ENCODE assay signal across 15 cellular contexts in the genomic region with DNA sequence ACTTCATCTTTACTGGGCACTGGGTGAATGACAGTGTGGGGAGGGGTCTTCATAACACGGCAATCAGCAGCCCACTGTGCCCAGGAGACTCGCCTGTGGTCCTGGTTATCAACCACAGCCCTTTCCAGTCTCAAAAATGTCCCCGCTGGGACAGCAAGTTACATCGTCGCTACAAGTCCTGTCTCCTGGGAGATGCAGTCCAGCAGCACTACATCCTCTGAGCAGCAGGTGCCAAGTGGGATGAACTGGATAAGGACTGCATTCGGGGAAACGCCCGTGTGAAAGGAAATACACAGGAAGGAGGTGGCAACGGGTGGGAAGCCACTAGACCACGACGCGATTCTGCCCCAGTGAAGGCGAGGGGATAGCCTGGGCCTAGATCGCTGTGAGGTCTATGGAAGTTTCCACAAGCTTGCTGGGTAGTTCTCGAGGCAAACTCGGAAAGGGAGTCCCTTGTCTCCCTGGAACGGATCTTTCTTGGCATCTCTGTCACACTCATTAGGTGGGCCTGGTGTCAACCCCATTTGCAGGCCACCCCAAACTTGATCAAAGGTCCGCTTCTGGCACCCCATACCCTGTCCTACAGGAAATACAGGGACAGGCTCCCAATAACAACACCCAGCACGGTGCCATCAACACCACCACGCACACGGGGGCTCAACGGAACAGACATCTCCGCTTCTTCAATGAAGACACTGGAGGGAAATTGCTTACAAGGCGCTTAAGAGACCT. TPM values are rescaled to one million over a fixed set of nuclear protein-coding genes. Genes with fewer than 3 reads are reported as not detected.
A peak's percentile ranks its signal among the peaks of the same experiment; 100 is the strongest.
DNase-seq lines count a peak whose midpoint lies in the region; ATAC-seq and TF ChIP-seq lines count a peak whose summit lies in the region.
"Had no signal": no experiment of that assay in that cellular context is flagged by ENCODE, and none has a peak within 500 bp of the region (broad histone marks: within the 10 kb centered on the region; RNA-seq: fewer than 3 reads in every experiment).

No MANE protein-coding gene starts in this region.

- peaks cover 43% of the 10 kb centered on the region for H3K4me1 ChIP-seq in CD4-positive, alpha-beta memory T cell (ENCODE audit: insufficient read depth, low read length)
- peaks cover 25 to 37% of the 10 kb centered on the region in 2 experiments for H3K4me1 ChIP-seq in neutrophil (ENCODE audit: control insufficient read depth in 1 of 2, insufficient read depth in 1 of 2, low read depth in 1 of 2, low read length in 1 of 2)

- H3K4me3 Mint-ChIP-seq in CD4-positive, alpha-beta memory T cell: peak overlapping the region; percentile 59 to 89 (median 72)
- H3K4me3 Mint-ChIP-seq in activated naive CD8-positive, alpha-beta T cell treated with anti-CD3 and anti-CD28 coated beads, Interleukin-2, amount 50 U/mL, for 24 hours: peak overlapping the region; percentile 48

- no peaks in the 10 kb centered on the region for H3K36me3 Mint-ChIP-seq in CD4-positive, alpha-beta memory T cell
- H3K36me3 Mint-ChIP-seq in activated naive CD8-positive, alpha-beta T cell treated with anti-CD3 and anti-CD28 coated beads, Interleukin-2, amount 50 U/mL, for 24 hours (ENCODE audit: low read depth): no peaks in the 10 kb centered on the region

- TF ChIP-seq CTCF in neutrophil (IDR thresholded peaks at IDR 0.05) (no peak), GM10248 (IDR thresholded peaks at IDR 0.05; ENCODE audit: control extremely low read depth, extremely low read depth, low read depth, missing control alignments) (no peak)

- H3K36me3 ChIP-seq in CD4-positive, alpha-beta memory T cell (ENCODE audit: insufficient read depth, low read length): no peaks in the 10 kb centered on the region
- H3K36me3 ChIP-seq in neutrophil: no peaks in the 10 kb centered on the region

- H3K27me3 ChIP-seq in CD4-positive, alpha-beta memory T cell (ENCODE audit: insufficient read depth, low read length): peaks cover 4% of the 10 kb centered on the region
- peaks cover 22% of the 10 kb centered on the region for H3K27me3 ChIP-seq in neutrophil

- DNase-seq in CD4-positive, alpha-beta memory T cell: peak in 1 of 5 donors; percentile 4
- DNase-seq in KBM-7: peak; percentile 3
- DNase-seq in activated naive CD8-positive, alpha-beta T cell treated with anti-CD3 and anti-CD28 coated beads, Interleukin-2, amount 50 U/mL, for 24 hours: no peak
- no peak for DNase-seq in KG1 (lab: John Stamatoyannopoulos, UW)
- no peak for DNase-seq in NCI-H510A (lab: John Stamatoyannopoulos, UW)
- no peak for DNase-seq in GM10248 (ENCODE audit: extremely low spot score)
- DNase-seq: activated CD4-positive, CD25-positive, alpha-beta regulatory T cell treated with anti-CD3 and anti-CD28 coated beads, Interleukin-2, amount 50 U/mL, for 72 hours; DMS 273 treated with DMSO at 0.1 percent for 48 hours; NCI-H2029; stimulated activated CD4-positive, alpha-beta T cell treated with anti-CD3 and anti-CD28 coated beads, Interleukin-12 subunit alpha, Interleukin-12 subunit beta, amount 100 ng/mL, for 4 hours had no signal

- H3K4me3 ChIP-seq in CD4-positive, alpha-beta memory T cell (ENCODE audit: low read length in 2 of 2): no peak overlapping the region
- no peak overlapping the region for H3K4me3 ChIP-seq in neutrophil (ENCODE audit: low read depth in 1 of 2, low read length in 1 of 2)

- H3K27me3 Mint-ChIP-seq in CD4-positive, alpha-beta memory T cell: peaks cover 8 to 11% of the 10 kb centered on the region in 2 donors
- H3K27me3 Mint-ChIP-seq in activated naive CD8-positive, alpha-beta T cell treated with anti-CD3 and anti-CD28 coated beads, Interleukin-2, amount 50 U/mL, for 24 hours: peaks cover 8% of the 10 kb centered on the region

- peaks cover 14 to 29% (median 21%) of the 10 kb centered on the region in 4 donors for H3K4me1 Mint-ChIP-seq in CD4-positive, alpha-beta memory T cell
- H3K4me1 Mint-ChIP-seq in activated naive CD8-positive, alpha-beta T cell treated with anti-CD3 and anti-CD28 coated beads, Interleukin-2, amount 50 U/mL, for 24 hours: peaks cover 35% of the 10 kb centered on the region

- intact Hi-C loops in CD4-positive, alpha-beta memory T cell (cut with micrococcal nuclease): loop anchor here (10.0 kb wide), 1 partner anchor 51 kb away; no protein-coding TSS in a partner anchor

- no peaks in the 10 kb centered on the region for H3K9me3 ChIP-seq in CD4-positive, alpha-beta memory T cell (ENCODE audit: control insufficient read depth in 1 of 2, low read length in 2 of 2)
- H3K9me3 ChIP-seq in neutrophil: no peaks in the 10 kb centered on the region

- no peak overlapping the region for H3K27ac ChIP-seq in CD4-positive, alpha-beta memory T cell (ENCODE audit: low read depth, low read length)
- peak overlapping the region; percentile 43 for H3K27ac ChIP-seq in neutrophil

- peak overlapping the region in 6 of 7 donors; percentile 9 to 85 (median 50) for H3K27ac Mint-ChIP-seq in CD4-positive, alpha-beta memory T cell
- peak overlapping the region; percentile 76 for H3K27ac Mint-ChIP-seq in activated naive CD8-positive, alpha-beta T cell treated with anti-CD3 and anti-CD28 coated beads, Interleukin-2, amount 50 U/mL, for 24 hours

- H3K9me3 Mint-ChIP-seq in CD4-positive, alpha-beta memory T cell: no peaks in the 10 kb centered on the region
- no peaks in the 10 kb centered on the region for H3K9me3 Mint-ChIP-seq in activated naive CD8-positive, alpha-beta T cell treated with anti-CD3 and anti-CD28 coated beads, Interleukin-2, amount 50 U/mL, for 24 hours

- POLR2A ChIA-PET in CD4-positive, alpha-beta memory T cell (lab: Charles Lee; ENCODE audit: partially characterized antibody): no interaction called here
- POLR2A ChIA-PET in GM10248 (lab: Yijun Ruan, JAX): no interaction called here

- ATAC-seq in activated naive CD8-positive, alpha-beta T cell treated with anti-CD3 and anti-CD28 coated beads, Interleukin-2, amount 50 U/mL, for 24 hours: no peak

- in situ Hi-C loops in KBM-7 (cut with MboI; ENCODE audit: low pct_unique_long_range_greater_than_20kb, low sequenced_read_pairs): no loop called here

- CTCF ChIA-PET in CD4-positive, alpha-beta memory T cell (lab: Charles Lee; ENCODE audit: partially characterized antibody): interaction anchor here (1.5 kb wide), 1 partner anchor 40 kb away, joined by 4 read pairs; no protein-coding TSS in a partner anchor
- CTCF ChIA-PET in GM10248 (lab: Yijun Ruan, JAX): no interaction called here

RNA-seq across cellular contexts. Expression of a gene that starts 4.4 kb away (rescaled TPM):
- total RNA-seq in CD4-positive, alpha-beta memory T cell: under 1 TPM in 1 of 2 experiments, not detected in 1; 0.29 TPM
- under 1 TPM in 1 of 2 donors, not detected in 1; 0.57 TPM for polyA plus RNA-seq in CD4-positive, alpha-beta memory T cell
- total RNA-seq: endothelial cell of umbilical vein, myocyte, RPMI7951 had no signal
- polyA plus RNA-seq: aorta, endothelial cell of umbilical vein had no signal

RNA-seq across cellular contexts. Expression of a gene that starts 35.7 kb away (rescaled TPM):
- 10 to 100 TPM; 64.5 to 65.6 TPM for total RNA-seq in CD4-positive, alpha-beta memory T cell
- polyA plus RNA-seq in CD4-positive, alpha-beta memory T cell: 10 to 100 TPM in 1 of 2 donors, 1 to 10 TPM in 1; 9.4 to 10.8 TPM
- total RNA-seq: endothelial cell of umbilical vein, myocyte had no signal
- polyA plus RNA-seq: endothelial cell of umbilical vein had no signal

RNA-seq across cellular contexts. Expression of a gene that starts 35.8 kb away (rescaled TPM):
- total RNA-seq in CD4-positive, alpha-beta memory T cell: 10 to 100 TPM; 41.5 to 50.2 TPM
- 10 to 100 TPM; 14.6 to 52.7 TPM for polyA plus RNA-seq in CD4-positive, alpha-beta memory T cell
- total RNA-seq: endothelial cell of umbilical vein, myocyte had no signal
- polyA plus RNA-seq: endothelial cell of umbilical vein had no signal
